In the genomic region with DNA sequence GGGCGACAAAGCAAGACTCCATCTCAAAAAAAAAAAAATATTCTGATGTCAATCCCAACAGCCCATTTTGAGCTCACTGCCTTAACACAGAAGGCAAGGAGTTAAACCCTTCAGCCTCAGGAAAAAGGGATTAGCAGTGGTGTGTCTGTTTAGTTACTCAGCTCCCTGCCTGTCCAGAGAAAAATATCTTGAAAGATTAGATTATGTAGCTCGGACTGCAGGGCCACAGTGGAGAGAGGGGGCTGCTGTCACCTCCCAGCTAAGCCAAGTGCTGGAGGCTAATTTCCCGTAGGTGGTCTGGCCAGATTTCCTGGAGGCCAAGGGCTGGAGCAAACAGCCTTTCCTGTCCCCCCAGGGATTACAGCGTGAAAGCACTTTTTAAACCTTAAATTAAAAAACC, we compare ENCODE assay signal across 22 cellular contexts. TPM values are rescaled to one million over a fixed set of nuclear protein-coding genes. Genes with fewer than 3 reads are reported as not detected.
DNase-seq lines count a peak whose midpoint lies in the region; ATAC-seq and TF ChIP-seq lines count a peak whose summit lies in the region.
"Had no signal": no experiment of that assay in that cellular context is flagged by ENCODE, and none has a peak within 500 bp of the region (broad histone marks: within the 10 kb centered on the region; RNA-seq: fewer than 3 reads in every experiment).

No MANE protein-coding gene starts in this region.

- peaks cover 26% of the 10 kb centered on the region for H3K4me1 Mint-ChIP-seq in neural progenitor cell

- peaks cover 2% of the 10 kb centered on the region for H3K9me3 Mint-ChIP-seq in neural progenitor cell

- no peaks in the 10 kb centered on the region for H3F3A ChIP-seq in SK-N-SH (replicated peaks; ENCODE audit: insufficient read depth)
- no peaks in the 10 kb centered on the region for H3F3A ChIP-seq in neural progenitor cell (ENCODE audit: low read depth)

- H3K79me2 ChIP-seq in SK-N-SH (ENCODE audit: insufficient read depth) (no peaks in the 10 kb centered on the region), neural progenitor cell (ENCODE audit: low read depth) (no peaks in the 10 kb centered on the region)

- TF ChIP-seq EP300 in SK-N-SH (IDR thresholded peaks at IDR 0.05; ENCODE audit: borderline replicate concordance in 1 of 2, low read depth in 1 of 2, low read length in 1 of 2) = no peak
- no peak for TF ChIP-seq EP300 in tibial nerve (IDR thresholded peaks at IDR 0.05)

- no peak for TF ChIP-seq POLR2A in tibial nerve (IDR thresholded peaks at IDR 0.05)

- H2AFZ ChIP-seq in SK-N-SH (ENCODE audit: low read depth) = no peak overlapping the region
- no peak overlapping the region for H2AFZ ChIP-seq in neural progenitor cell (replicated peaks)

- H3K36me3 ChIP-seq in SK-N-SH (replicated peaks in 1 of 2; ENCODE audit: control insufficient read depth in 1 of 2, insufficient read depth in 2 of 2, low read length in 1 of 2) (no peaks in the 10 kb centered on the region), BLaER1 (no peaks in the 10 kb centered on the region), neural progenitor cell (no peaks in the 10 kb centered on the region), tibial nerve (no peaks in the 10 kb centered on the region)
- H3K36me3 ChIP-seq: BE2C had no signal

- H3K9ac ChIP-seq in SK-N-SH = no peak overlapping the region
- no peak overlapping the region for H3K9ac ChIP-seq in BLaER1
- H3K9ac ChIP-seq in neural progenitor cell = no peak overlapping the region

- ATAC-seq in SK-N-SH treated with all-trans-retinoic acid at 6 μM for 48 hours = no peak
- no peak for ATAC-seq in GM21825 (IDR thresholded peaks at IDR 0.05; ENCODE audit: unreplicated experiment)

- H3K4me3 Mint-ChIP-seq in neural progenitor cell = no peak overlapping the region

- peaks cover 10% of the 10 kb centered on the region for H3K27me3 Mint-ChIP-seq in neural progenitor cell (ENCODE audit: insufficient read depth, low read depth)

- H3K9me3 ChIP-seq in SK-N-SH (no peaks in the 10 kb centered on the region), BLaER1 (peaks cover 32% of the 10 kb centered on the region), neural progenitor cell (ENCODE audit: low read depth) (no peaks in the 10 kb centered on the region), tibial nerve (peaks cover 0 to 5% (median 0%) of the 10 kb centered on the region in 4 donors)
- H3K9me3 ChIP-seq: BE2C had no signal

- H3K27ac Mint-ChIP-seq in neural progenitor cell = no peak overlapping the region

- no peak overlapping the region for H3K4me2 ChIP-seq in SK-N-SH
- H3K4me2 ChIP-seq in BLaER1 = no peak overlapping the region; the same call in 1 of the 2 replicates
- H3K4me2 ChIP-seq in neural progenitor cell = peak overlapping the region; percentile 7

- TF ChIP-seq RAD21 in SK-N-SH (IDR thresholded peaks at IDR 0.05; ENCODE audit: low read length) = no peak

- whole genome bisulfite sequencing in SK-N-SH (ENCODE audit: low lambda C conversion rate) = 41% methylated on average over 4 of the region's 4 CpGs
- 46 to 50% methylated on average over 4 of the region's 4 CpGs for WGBS in tibial nerve, 2 donors

- TF ChIP-seq CTCF in SK-N-SH (IDR thresholded peaks at IDR 0.05) (no peak), neural progenitor cell (IDR thresholded peaks at IDR 0.05) (no peak), tibial nerve (IDR thresholded peaks at IDR 0.05) (no peak)

- H3K27ac ChIP-seq in SK-N-SH (ENCODE audit: low read depth in 2 of 2, low read length in 1 of 2) (no peak overlapping the region), BLaER1 (peak overlapping the region; percentile 45; the same call in 1 of the 2 replicates), neural progenitor cell (no peak overlapping the region), tibial nerve (peak overlapping the region in 1 of 4 donors; percentile 6)
- H3K27ac ChIP-seq: 22Rv1, SK-N-MC had no signal

- no peaks in the 10 kb centered on the region for H3K36me3 Mint-ChIP-seq in neural progenitor cell

- CTCF ChIA-PET in SK-N-SH (lab: Yijun Ruan, JAX) = interaction anchor here (1.0 to 1.9 kb wide), 3 partner anchors 12 to 64 kb away, joined by 4 to 13 read pairs (median 12); no protein-coding TSS in a partner anchor

- no peak overlapping the region for H3K4me3 ChIP-seq in SK-N-SH (ENCODE audit: low read depth in 2 of 2, low read length in 1 of 2)
- no peak overlapping the region for H3K4me3 ChIP-seq in BLaER1
- H3K4me3 ChIP-seq in neural progenitor cell = no peak overlapping the region
- no peak overlapping the region for H3K4me3 ChIP-seq in tibial nerve
- H3K4me3 ChIP-seq: SK-N-MC had no signal

- DNase-seq in SK-N-SH (peak; percentile 30), amniotic epithelial cell (ENCODE audit: low read depth) (peak; percentile 55), neural progenitor cell (ENCODE audit: low spot score) (no peak), tibial nerve (ENCODE audit: low spot score in 2 of 2) (no peak)
- no peak for DNase-seq in activated CD8-positive, alpha-beta memory T cell treated with anti-CD3 and anti-CD28 coated beads for 24 hours
- DNase-seq: ACHN, BE2C, Calu3, DMS79 treated with DMSO at 0.1 percent for 48 hours, NCI-H1048, NCI-H1417, NCI-H1694, NCI-H2029 treated with DMSO at 0.1 percent for 48 hours, NCI-H446 treated with DMSO at 0.1 percent for 48 hours, NCI-H526, RPMI8226, SHP77 treated with DMSO at 0.1 percent for 48 hours had no signal

- POLR2A ChIA-PET in SK-N-SH (lab: Yijun Ruan, JAX) = interaction anchor here (0.6 kb wide), 1 partner anchor 27 kb away, joined by 4 read pairs; no protein-coding TSS in a partner anchor

- no peaks in the 10 kb centered on the region for H4K20me1 ChIP-seq in SK-N-SH (ENCODE audit: insufficient read depth)
- no peaks in the 10 kb centered on the region for H4K20me1 ChIP-seq in BLaER1
- H4K20me1 ChIP-seq in neural progenitor cell (ENCODE audit: low read depth) = no peaks in the 10 kb centered on the region

- H3K9me2 ChIP-seq in SK-N-SH = no peaks in the 10 kb centered on the region

- H3K27me3 ChIP-seq in SK-N-SH (ENCODE audit: insufficient read depth) (0 out of 2 replicates have a peak, but pooled peaks cover 6% of the 10 kb centered on the region), BLaER1 (no peaks in the 10 kb centered on the region), neural progenitor cell (no peaks in the 10 kb centered on the region), tibial nerve (no peaks in the 10 kb centered on the region)
- H3K27me3 ChIP-seq: BE2C had no signal

- H3K4me1 ChIP-seq in SK-N-SH (ENCODE audit: control insufficient read depth in 1 of 2, insufficient read depth in 2 of 2, low read depth in 1 of 2, low read length in 1 of 2) (no peaks in the 10 kb centered on the region; a peak in 1 of 4 replicates), BLaER1 (peaks cover 80% of the 10 kb centered on the region), neural progenitor cell (peaks cover 8% of the 10 kb centered on the region), tibial nerve (peaks cover 0 to 14% (median 0%) of the 10 kb centered on the region in 4 donors)
- H3K4me1 ChIP-seq: BE2C had no signal

TF ChIP-seq in SK-N-SH treated with all-trans-retinoic acid at 6 μM for 48 hours, 23 proteins besides CTCF, POLR2A, EP300 and RAD21 (continues in another document):
- TF ChIP-seq PATZ1 (CRISPR knock-in tag; IDR thresholded peaks at IDR 0.05; ENCODE audit: borderline replicate concordance) (no peak), TOX (CRISPR knock-in tag; IDR thresholded peaks at IDR 0.05; ENCODE audit: borderline replicate concordance) (no peak), BACH2 (CRISPR knock-in tag; IDR thresholded peaks at IDR 0.05; ENCODE audit: borderline replicate concordance) (no peak), ZNF8 (CRISPR knock-in tag; IDR thresholded peaks at IDR 0.05) (no peak), ARNTL (CRISPR knock-in tag; IDR thresholded peaks at IDR 0.05; ENCODE audit: borderline replicate concordance, low read depth) (no peak), ZNF565 (CRISPR knock-in tag; conservative IDR thresholded peaks at IDR 0.05; ENCODE audit: low read depth) (no peak), CSRNP3 (CRISPR knock-in tag; IDR thresholded peaks at IDR 0.05) (no peak), ESRRG (CRISPR knock-in tag; IDR thresholded peaks at IDR 0.05) (no peak)

RNA-seq across cellular contexts. Expression of gene C16orf95, which starts 50.3 kb away (rescaled TPM):
- polyA plus RNA-seq in SK-N-SH (2012; rRNA removed) = 3.6 and 5.0 TPM in 2 replicates
- polyA plus RNA-seq in SK-N-SH (2012; cell fraction: cytosol; rRNA removed) = 3.2 and 4.6 TPM in 2 replicates
- 5.0 and 5.9 TPM in 2 replicates for polyA plus RNA-seq in SK-N-SH (2012; cell fraction: nucleus; rRNA removed)
- total RNA-seq in neural progenitor cell (ENCODE audit: low replicate concordance) = 4.8 and 6.7 TPM in 2 replicates
- 1 to 10 TPM in 3 of 4 donors, under 1 TPM in 1; 0.44 to 9.8 (median 2.6) TPM for total RNA-seq in tibial nerve

Comparison
In these comparisons a context has a peak if more than half of its experiments do, and no peak if none do; other contexts are left out.
1. DNase-seq: peak in SK-N-SH (single experiment) and amniotic epithelial cell (single experiment); none in neural progenitor cell (single experiment), activated CD8-positive, alpha-beta memory T cell treated with anti-CD3 and anti-CD28 coated beads for 24 hours (single experiment) and tibial nerve (0 of 2).